In genomic region chr20:3696200-3696599, GRCh38 we compare ENCODE assay signal across 13 cellular contexts.
A peak's percentile ranks its signal among the peaks of the same experiment; 100 is the strongest.
DNase-seq lines count a peak whose midpoint lies in the region; ATAC-seq and TF ChIP-seq lines count a peak whose summit lies in the region.
"Had no signal": no experiment of that assay in that cellular context is flagged by ENCODE, and none has a peak within 500 bp of the region (broad histone marks: within the 10 kb centered on the region; RNA-seq: fewer than 3 reads in every experiment).

No MANE protein-coding gene starts in this region.

- H2AFZ ChIP-seq in SU-DHL-6 (ENCODE audit: low read depth, low read length, severe bottlenecking): no peak overlapping the region

- H3K4me2 ChIP-seq in SU-DHL-6 (ENCODE audit: low read depth, low read length, poor library complexity, severe bottlenecking): no peak overlapping the region

- no peaks in the 10 kb centered on the region for H3K79me2 ChIP-seq in SU-DHL-6 (ENCODE audit: insufficient read depth, low read length)

- TF ChIP-seq CTCF in AG09309 (IDR thresholded peaks at IDR 0.05; ENCODE audit: control insufficient read depth, insufficient read depth, low read depth, low read length, missing control alignments) (peak; percentile 48), GM13977 (IDR thresholded peaks at IDR 0.05; ENCODE audit: extremely low read depth, insufficient read depth, missing control alignments) (peak; percentile 34), SU-DHL-6 (IDR thresholded peaks at IDR 0.05; ENCODE audit: insufficient read depth, low read length, poor library complexity, severe bottlenecking) (peak; percentile 52)

- H3K4me3 ChIP-seq in AG09309 (ENCODE audit: control insufficient read depth, low read depth, low read length): no peak overlapping the region
- no peak overlapping the region for H3K4me3 ChIP-seq in SU-DHL-6 (ENCODE audit: insufficient read depth, low read length, poor library complexity, severe bottlenecking)
- H3K4me3 ChIP-seq: SJCRH30 had no signal

- H3K36me3 ChIP-seq in SU-DHL-6 (ENCODE audit: low read length): no peaks in the 10 kb centered on the region
- H3K36me3 ChIP-seq: SJCRH30 had no signal

- no peaks in the 10 kb centered on the region for H3K9me2 ChIP-seq in SU-DHL-6 (replicated peaks; ENCODE audit: insufficient read depth, low read length)

- H3K9ac ChIP-seq in SU-DHL-6 (ENCODE audit: low read length): no peak overlapping the region

- in situ Hi-C loops in GM13977 (cut with MboI; ENCODE audit: low pct_unique_long_range_greater_than_20kb, low sequenced_read_pairs, unreplicated experiment): no loop called here

- DNase-seq in AG09309 (ENCODE audit: low read depth) (no peak), GM13977 (ENCODE audit: low spot score) (no peak), iPS-NIHi11 (ENCODE audit: low spot score) (peak; percentile 71), UCSD-AML1 (lab: John Stamatoyannopoulos, UW; ENCODE audit: unreplicated experiment) (no peak)
- no peak for DNase-seq in activated CD8-positive, alpha-beta memory T cell treated with anti-CD3 and anti-CD28 coated beads, Interleukin-2, amount 50 U/mL, for 4 hours
- DNase-seq: amygdala, midbrain, NCI-H187 treated with DMSO at 0.1 percent for 48 hours had no signal

- H3K9me3 ChIP-seq in SU-DHL-6 (ENCODE audit: insufficient read depth, low read length): no peaks in the 10 kb centered on the region
- H3K9me3 ChIP-seq: SJCRH30 had no signal

- no peak for ATAC-seq in HG02763 (IDR thresholded peaks at IDR 0.05; ENCODE audit: unreplicated experiment)
- no peak for ATAC-seq in HG03196 (IDR thresholded peaks at IDR 0.05; ENCODE audit: unreplicated experiment)
- ATAC-seq: stimulated activated effector memory CD8-positive, alpha-beta T cell treated with anti-CD3 and anti-CD28 coated beads, Interleukin-12 subunit alpha, Interleukin-12 subunit beta, amount 100 ng/mL, for 72 hours had no signal

- no peaks in the 10 kb centered on the region for H3F3A ChIP-seq in SU-DHL-6 (ENCODE audit: insufficient read depth)

- no peak overlapping the region for H3K27ac ChIP-seq in SU-DHL-6 (ENCODE audit: low read depth, low read length)
- H3K27ac ChIP-seq: SJCRH30 had no signal

- no peaks in the 10 kb centered on the region for H3K27me3 ChIP-seq in SU-DHL-6 (ENCODE audit: low read length)
- H3K27me3 ChIP-seq: SJCRH30 had no signal

- no peaks in the 10 kb centered on the region for H4K20me1 ChIP-seq in SU-DHL-6 (ENCODE audit: low read depth, low read length)
